Comparison of ENCODE assay signal across 2 cellular contexts in the genomic region with DNA sequence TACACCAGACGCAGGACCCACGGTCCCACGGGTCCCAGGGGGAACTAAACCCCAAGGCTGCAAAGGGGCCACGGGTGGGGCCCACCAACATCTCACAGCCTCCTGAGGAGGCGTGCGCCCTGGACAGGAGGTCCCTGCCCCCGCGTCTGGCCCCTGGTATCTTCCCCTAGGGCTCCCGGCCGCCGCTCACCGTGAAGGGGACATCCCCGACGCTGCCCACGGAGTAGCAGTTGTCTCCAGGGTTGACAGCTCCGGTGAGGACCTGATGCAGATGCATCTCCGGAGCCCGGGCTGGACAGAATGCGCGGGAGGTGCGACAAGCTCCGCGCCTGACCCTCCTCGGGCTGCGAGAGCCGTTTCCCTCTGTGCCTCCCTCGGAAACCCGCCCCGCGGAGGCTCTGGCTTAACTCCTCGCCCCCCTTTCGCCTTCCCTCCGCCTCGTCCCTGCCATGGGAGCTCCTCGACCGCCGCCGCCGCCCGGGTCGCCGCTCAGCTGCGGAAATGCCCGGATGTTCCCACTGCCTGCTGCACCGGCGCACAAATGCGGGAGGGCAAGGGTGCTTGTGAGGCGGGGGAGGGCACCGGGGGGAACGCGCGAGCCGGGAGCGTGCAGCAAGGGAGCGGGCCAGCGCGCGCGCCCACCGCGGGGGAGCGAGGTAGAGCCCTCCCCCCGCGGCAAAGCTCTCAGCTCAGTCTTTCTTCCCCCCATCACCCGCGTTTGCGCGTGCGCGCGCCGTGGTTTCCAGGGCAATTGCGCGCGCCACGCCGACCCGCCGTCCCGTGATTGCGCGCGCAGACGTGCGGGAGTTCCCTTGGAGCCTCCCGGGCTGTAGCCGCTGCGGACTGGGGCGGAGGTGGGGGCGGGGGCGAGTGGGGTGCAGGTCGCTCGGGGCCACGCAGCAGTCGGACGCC.
A peak's percentile ranks its signal among the peaks of the same experiment; 100 is the strongest.
TF ChIP-seq lines count a peak whose summit lies in the region.

A gene with protein sequence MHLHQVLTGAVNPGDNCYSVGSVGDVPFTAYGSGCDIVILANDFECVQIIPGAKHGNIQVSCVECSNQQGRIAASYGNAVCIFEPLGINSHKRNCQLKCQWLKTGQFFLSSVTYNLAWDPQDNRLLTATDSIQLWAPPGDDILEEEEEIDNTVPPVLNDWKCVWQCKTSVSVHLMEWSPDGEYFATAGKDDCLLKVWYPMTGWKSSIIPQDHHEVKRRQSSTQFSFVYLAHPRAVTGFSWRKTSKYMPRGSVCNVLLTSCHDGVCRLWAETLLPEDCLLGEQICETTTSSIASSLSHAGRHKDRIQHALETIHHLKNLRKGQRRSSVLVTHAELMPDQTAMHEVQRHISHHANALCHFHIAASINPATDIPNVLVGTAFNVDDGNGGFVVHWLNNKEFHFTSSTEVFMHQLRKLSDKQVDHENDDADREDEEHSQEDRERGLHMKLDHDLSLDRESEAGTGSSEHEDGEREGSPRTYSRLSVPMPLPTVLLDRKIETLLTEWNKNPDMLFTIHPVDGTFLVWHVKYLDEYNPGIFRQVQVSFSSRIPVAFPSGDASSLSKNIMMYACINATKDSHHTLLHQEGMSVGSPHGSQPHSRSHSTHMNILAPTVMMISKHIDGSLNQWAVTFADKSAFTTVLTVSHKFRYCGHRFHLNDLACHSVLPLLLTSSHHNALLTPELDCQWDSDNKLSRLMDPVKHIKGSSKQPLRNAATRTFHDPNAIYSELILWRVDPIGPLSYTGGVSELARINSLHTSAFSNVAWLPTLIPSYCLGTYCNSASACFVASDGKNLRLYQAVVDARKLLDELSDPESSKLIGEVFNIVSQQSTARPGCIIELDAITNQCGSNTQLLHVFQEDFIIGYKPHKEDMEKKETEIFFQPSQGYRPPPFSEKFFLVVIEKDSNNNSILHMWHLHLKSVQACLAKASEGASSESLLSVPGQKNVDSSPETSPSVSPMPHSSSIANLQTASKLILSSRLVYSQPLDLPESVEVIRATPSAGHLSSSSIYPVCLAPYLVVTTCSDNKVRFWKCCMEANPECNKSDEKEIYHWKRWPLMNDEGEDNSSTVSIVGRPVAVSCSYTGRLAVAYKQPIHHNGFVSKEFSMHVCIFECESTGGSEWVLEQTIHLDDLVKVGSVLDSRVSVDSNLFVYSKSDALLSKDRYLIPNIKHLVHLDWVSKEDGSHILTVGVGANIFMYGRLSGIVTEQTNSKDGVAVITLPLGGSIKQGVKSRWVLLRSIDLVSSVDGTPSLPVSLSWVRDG (N-terminal part only) (minus strand): TSS at position 503 of the 912 bp plus-strand sequence. CDS start 226 bp downstream, at position 277.

TF ChIP-seq in GM23338, 12 proteins besides CTCF, POLR2A, EP300 and RAD21:
- TF ChIP-seq, protein P1, sequence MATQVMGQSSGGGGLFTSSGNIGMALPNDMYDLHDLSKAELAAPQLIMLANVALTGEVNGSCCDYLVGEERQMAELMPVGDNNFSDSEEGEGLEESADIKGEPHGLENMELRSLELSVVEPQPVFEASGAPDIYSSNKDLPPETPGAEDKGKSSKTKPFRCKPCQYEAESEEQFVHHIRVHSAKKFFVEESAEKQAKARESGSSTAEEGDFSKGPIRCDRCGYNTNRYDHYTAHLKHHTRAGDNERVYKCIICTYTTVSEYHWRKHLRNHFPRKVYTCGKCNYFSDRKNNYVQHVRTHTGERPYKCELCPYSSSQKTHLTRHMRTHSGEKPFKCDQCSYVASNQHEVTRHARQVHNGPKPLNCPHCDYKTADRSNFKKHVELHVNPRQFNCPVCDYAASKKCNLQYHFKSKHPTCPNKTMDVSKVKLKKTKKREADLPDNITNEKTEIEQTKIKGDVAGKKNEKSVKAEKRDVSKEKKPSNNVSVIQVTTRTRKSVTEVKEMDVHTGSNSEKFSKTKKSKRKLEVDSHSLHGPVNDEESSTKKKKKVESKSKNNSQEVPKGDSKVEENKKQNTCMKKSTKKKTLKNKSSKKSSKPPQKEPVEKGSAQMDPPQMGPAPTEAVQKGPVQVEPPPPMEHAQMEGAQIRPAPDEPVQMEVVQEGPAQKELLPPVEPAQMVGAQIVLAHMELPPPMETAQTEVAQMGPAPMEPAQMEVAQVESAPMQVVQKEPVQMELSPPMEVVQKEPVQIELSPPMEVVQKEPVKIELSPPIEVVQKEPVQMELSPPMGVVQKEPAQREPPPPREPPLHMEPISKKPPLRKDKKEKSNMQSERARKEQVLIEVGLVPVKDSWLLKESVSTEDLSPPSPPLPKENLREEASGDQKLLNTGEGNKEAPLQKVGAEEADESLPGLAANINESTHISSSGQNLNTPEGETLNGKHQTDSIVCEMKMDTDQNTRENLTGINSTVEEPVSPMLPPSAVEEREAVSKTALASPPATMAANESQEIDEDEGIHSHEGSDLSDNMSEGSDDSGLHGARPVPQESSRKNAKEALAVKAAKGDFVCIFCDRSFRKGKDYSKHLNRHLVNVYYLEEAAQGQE (IDR thresholded peaks at IDR 0.05; ENCODE audit: unreplicated experiment), result no peak
- no peak for TF ChIP-seq EZH2 (IDR thresholded peaks at IDR 0.05; ENCODE audit: low read depth, unreplicated experiment)
- no peak for TF ChIP-seq JUNB (IDR thresholded peaks at IDR 0.05; ENCODE audit: unreplicated experiment)
- TF ChIP-seq POLR2AphosphoS5 (IDR thresholded peaks at IDR 0.05; ENCODE audit: low read depth), result peak; percentile 55
- TF ChIP-seq ZNF114 (CRISPR knock-in tag; IDR thresholded peaks at IDR 0.05), result no peak

TF ChIP-seq in SK-N-SH, 30 proteins besides CTCF, POLR2A, EP300 and RAD21:
- TF ChIP-seq SMC3 (IDR thresholded peaks at IDR 0.05; ENCODE audit: low read depth, low read length) (no peak), MXI1 (IDR thresholded peaks at IDR 0.05; ENCODE audit: low read depth, low read length) (peak; percentile 53), ELF1 (IDR thresholded peaks at IDR 0.05) (no peak), NFIC (IDR thresholded peaks at IDR 0.05; ENCODE audit: borderline replicate concordance) (no peak), GABPA (IDR thresholded peaks at IDR 0.05; ENCODE audit: low read depth) (no peak), SIN3A (IDR thresholded peaks at IDR 0.05; ENCODE audit: borderline replicate concordance, low read depth, low read length) (peak; percentile 25; the same call in 1 of the 2 replicates), NRF1 (IDR thresholded peaks at IDR 0.05; ENCODE audit: low read depth, low read length) (peak; percentile 78), GATA2 (CRISPR knock-in tag; IDR thresholded peaks at IDR 0.05) (no peak), RXRA (IDR thresholded peaks at IDR 0.05; ENCODE audit: borderline replicate concordance, low read depth) (no peak), POLR2AphosphoS5 (IDR thresholded peaks at IDR 0.05; ENCODE audit: low read depth, low read length) (no peak), TAF1 (IDR thresholded peaks at IDR 0.05; ENCODE audit: borderline replicate concordance, low read depth, low read length) (peak; percentile 24; the same call in 1 of the 2 replicates), CHD2 (IDR thresholded peaks at IDR 0.05; ENCODE audit: low read length, partially characterized antibody) (peak; percentile 7)
- TF ChIP-seq, protein P1 (IDR thresholded peaks at IDR 0.05; ENCODE audit: low read depth, low read length), result no peak
- TF ChIP-seq, protein P2, sequence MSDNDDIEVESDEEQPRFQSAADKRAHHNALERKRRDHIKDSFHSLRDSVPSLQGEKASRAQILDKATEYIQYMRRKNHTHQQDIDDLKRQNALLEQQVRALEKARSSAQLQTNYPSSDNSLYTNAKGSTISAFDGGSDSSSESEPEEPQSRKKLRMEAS (IDR thresholded peaks at IDR 0.05; ENCODE audit: low read depth), result peak; percentile 61
